Comparison of ENCODE assay signal across 12 cellular contexts in the genomic region with DNA sequence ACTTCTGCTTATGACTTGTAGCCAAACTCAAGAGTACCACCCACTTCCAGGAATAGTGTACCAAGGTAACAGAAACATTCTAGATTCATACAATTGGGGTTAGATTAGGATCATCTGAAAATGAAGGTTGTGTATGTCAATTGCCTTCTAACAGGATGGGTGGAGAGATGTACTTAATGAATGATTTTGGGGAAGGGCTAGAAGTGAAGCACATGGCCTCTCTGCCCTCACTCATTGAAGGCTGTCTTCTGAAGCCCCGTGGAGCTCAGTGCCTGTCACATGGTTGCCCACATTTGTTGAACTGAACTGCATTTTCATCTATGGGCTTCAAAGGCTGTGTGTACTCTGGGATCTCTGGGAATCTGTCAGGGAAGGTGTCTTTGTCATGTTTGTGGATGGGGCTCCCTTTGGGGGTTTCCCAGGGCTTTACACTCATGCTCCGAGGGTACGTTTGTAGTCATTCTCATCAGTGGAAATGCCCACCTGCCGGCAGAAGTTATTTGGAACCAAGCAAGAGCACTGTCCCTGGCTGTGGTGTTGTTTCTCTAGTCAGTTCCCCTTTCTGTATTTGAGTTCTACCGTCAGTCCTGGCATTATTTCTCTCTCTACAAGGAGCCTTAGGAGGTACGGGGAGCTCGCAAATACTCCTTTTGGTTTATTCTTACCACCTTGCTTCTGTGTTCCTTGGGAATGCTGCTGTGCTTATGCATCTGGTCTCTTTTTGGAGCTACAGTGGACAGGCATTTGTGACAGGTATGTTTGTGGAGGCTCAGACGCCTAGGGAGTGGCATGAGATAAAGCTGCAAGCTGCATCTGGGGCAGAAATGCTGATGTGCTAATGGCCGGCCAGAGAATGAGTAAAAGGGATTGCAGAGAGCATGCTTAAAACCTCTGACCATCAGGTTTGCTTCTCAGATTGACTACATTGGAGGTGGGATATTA. TPM values are rescaled to one million over a fixed set of nuclear protein-coding genes. Genes with fewer than 3 reads are reported as not detected.
DNase-seq lines count a peak whose midpoint lies in the region; ATAC-seq lines count a peak whose summit lies in the region.
"Had no signal": no experiment of that assay in that cellular context is flagged by ENCODE, and none has a peak within 500 bp of the region (broad histone marks: within the 10 kb centered on the region; RNA-seq: fewer than 3 reads in every experiment).

No MANE protein-coding gene starts in this region.

- no peak overlapping the region for H3K27ac Mint-ChIP-seq in activated T-cell treated with anti-CD3 and anti-CD28 coated beads, Interleukin-2, amount 50 U/mL, for 72 hours
- H3K27ac Mint-ChIP-seq in stimulated activated naive CD8-positive, alpha-beta T cell treated with anti-CD3 and anti-CD28 coated beads, Interleukin-15, amount 100 ng/mL, for 72 hours, result peak overlapping the region; percentile 20 to 42

- peaks cover 2 to 3% of the 10 kb centered on the region in 2 donors for H3K36me3 Mint-ChIP-seq in activated T-cell treated with anti-CD3 and anti-CD28 coated beads, Interleukin-2, amount 50 U/mL, for 72 hours (ENCODE audit: insufficient read depth in 2 of 2)

- H3K4me2 ChIP-seq in GM23248 (ENCODE audit: unreplicated experiment), result no peak overlapping the region
- H3K4me2 ChIP-seq: KMS-11 had no signal

- peak overlapping the region; percentile 12 to 49 for H3K4me3 Mint-ChIP-seq in activated T-cell treated with anti-CD3 and anti-CD28 coated beads, Interleukin-2, amount 50 U/mL, for 72 hours
- peak overlapping the region in 1 of 2 donors; percentile 5 for H3K4me3 Mint-ChIP-seq in stimulated activated naive CD8-positive, alpha-beta T cell treated with anti-CD3 and anti-CD28 coated beads, Interleukin-15, amount 100 ng/mL, for 72 hours

- in situ Hi-C loops in GM23248 (cut with MboI), result no loop called here

- peaks cover 43% of the 10 kb centered on the region for H3K4me1 Mint-ChIP-seq in activated T-cell treated with anti-CD3 and anti-CD28 coated beads, Interleukin-2, amount 50 U/mL, for 72 hours (ENCODE audit: low read depth)
- H3K4me1 Mint-ChIP-seq in stimulated activated naive CD8-positive, alpha-beta T cell treated with anti-CD3 and anti-CD28 coated beads, Interleukin-15, amount 100 ng/mL, for 72 hours, result peaks cover 33% of the 10 kb centered on the region

- H3K9me3 ChIP-seq in GM23248 (ENCODE audit: low read depth), result no peaks in the 10 kb centered on the region

- H3K9me3 Mint-ChIP-seq in activated T-cell treated with anti-CD3 and anti-CD28 coated beads, Interleukin-2, amount 50 U/mL, for 72 hours, result peaks cover 0 to 4% of the 10 kb centered on the region in 2 donors
- no peaks in the 10 kb centered on the region for H3K9me3 Mint-ChIP-seq in stimulated activated naive CD8-positive, alpha-beta T cell treated with anti-CD3 and anti-CD28 coated beads, Interleukin-15, amount 100 ng/mL, for 72 hours

- H4K20me1 ChIP-seq in GM23248 (ENCODE audit: insufficient read depth), result no peaks in the 10 kb centered on the region

- WGBS in GM23248 (ENCODE audit: low coverage in 1 of 2, low lambda C conversion rate in 2 of 2, missing lambda C conversion rate in 2 of 2), 2 experiments, result 27 to 28% methylated on average over 9 of the region's 9 CpGs

- peaks cover 48% of the 10 kb centered on the region for H3K27me3 Mint-ChIP-seq in activated T-cell treated with anti-CD3 and anti-CD28 coated beads, Interleukin-2, amount 50 U/mL, for 72 hours (ENCODE audit: low read depth)
- H3K27me3 Mint-ChIP-seq in stimulated activated naive CD8-positive, alpha-beta T cell treated with anti-CD3 and anti-CD28 coated beads, Interleukin-15, amount 100 ng/mL, for 72 hours, result peaks cover 58% of the 10 kb centered on the region

- no peak overlapping the region for H3K4me3 ChIP-seq in GM23248

- no peaks in the 10 kb centered on the region for H3K9me2 ChIP-seq in GM23248 (ENCODE audit: insufficient read depth)

- H3K27ac ChIP-seq in GM23248, result no peak overlapping the region
- H3K27ac ChIP-seq in caudate nucleus (ENCODE audit: low read depth, low read length), result no peak overlapping the region
- H3K27ac ChIP-seq: KMS-11 had no signal

- H3F3A ChIP-seq in GM23248 (ENCODE audit: insufficient read depth), result no peaks in the 10 kb centered on the region

- H3K9ac ChIP-seq in GM23248, result no peak overlapping the region
- H3K9ac ChIP-seq: KMS-11 had no signal

- DNase-seq in activated T-cell treated with anti-CD3 and anti-CD28 coated beads, Interleukin-2, amount 50 U/mL, for 72 hours, result no peak
- DNase-seq in activated T-cell treated with anti-CD3 and anti-CD28 coated beads for 4 hours (no peak), SKM-1 treated with dmso at 0.1 percent for 144 hours (lab: John Stamatoyannopoulos, UW; ENCODE audit: unreplicated experiment) (peak; percentile 59), left cardiac atrium (no peak), GM23248 (no peak), caudate nucleus (lab: John Stamatoyannopoulos, UW) (no peak)
- DNase-seq in stimulated activated naive CD8-positive, alpha-beta T cell treated with anti-CD3 and anti-CD28 coated beads, Interleukin-15, amount 100 ng/mL, for 72 hours, result no peak
- DNase-seq: H7, SHP77 treated with DMSO at 0.1 percent for 48 hours had no signal

- peak; percentile 25 to 54 for ATAC-seq in activated T-cell treated with anti-CD3 and anti-CD28 coated beads, Interleukin-2, amount 50 U/mL, for 72 hours (replicated peaks in 1 of 2)
- ATAC-seq in HG02870 (IDR thresholded peaks at IDR 0.05; ENCODE audit: unreplicated experiment) (peak; percentile 25), left cardiac atrium (no peak)
- peak; percentile 63 for ATAC-seq in stimulated activated naive CD8-positive, alpha-beta T cell treated with anti-CD3 and anti-CD28 coated beads, Interleukin-15, amount 100 ng/mL, for 72 hours

- intact Hi-C loops in left cardiac atrium (cut with DNase I), result no loop called here

- H2AFZ ChIP-seq in GM23248, result no peak overlapping the region

- no peaks in the 10 kb centered on the region for H3K79me2 ChIP-seq in GM23248 (ENCODE audit: insufficient read depth)

- no peaks in the 10 kb centered on the region for H3K36me3 ChIP-seq in GM23248 (ENCODE audit: low read depth)

- no peaks in the 10 kb centered on the region for H3K27me3 ChIP-seq in GM23248 (replicated peaks; ENCODE audit: insufficient read depth)

- H3K4me1 ChIP-seq in GM23248 (ENCODE audit: insufficient read depth), result no peaks in the 10 kb centered on the region

RNA-seq across cellular contexts. Expression of gene CD86, which starts 22.4 kb away (rescaled TPM):
- 1 to 10 TPM; 2.4 to 2.5 TPM for total RNA-seq in activated T-cell treated with anti-CD3 and anti-CD28 coated beads, Interleukin-2, amount 50 U/mL, for 72 hours
- total RNA-seq in left cardiac atrium, result 1 to 10 TPM; 3.1 to 8.7 TPM
- total RNA-seq in GM23248 (2014; rRNA removed; shearing (Covaris generic)), result not detected in 2 replicates
- not detected in 2 replicates for polyA plus RNA-seq in GM23248 (2016; fragmentation: Nextera tagmentation; extraction: Ambion mirVana)
- polyA plus RNA-seq: BJ had no signal

RNA-seq across cellular contexts. Expression of gene ILDR1, which starts 55.5 kb away (rescaled TPM):
- under 1 TPM; 0.28 to 0.31 TPM for total RNA-seq in activated T-cell treated with anti-CD3 and anti-CD28 coated beads, Interleukin-2, amount 50 U/mL, for 72 hours
- total RNA-seq in left cardiac atrium, result not detected
- not detected in 2 replicates for total RNA-seq in GM23248 (2014; rRNA removed; shearing (Covaris generic))
- polyA plus RNA-seq in GM23248 (2016; fragmentation: Nextera tagmentation; extraction: Ambion mirVana), result not detected in 2 replicates
- polyA plus RNA-seq: BJ had no signal

Comparison
In these comparisons a context has a peak if more than half of its experiments do, and no peak if none do; other contexts are left out.
1. ATAC-seq: peak in activated T-cell treated with anti-CD3 and anti-CD28 coated beads, Interleukin-2, amount 50 U/mL, for 72 hours (2 of 2), HG02870 (single experiment) and stimulated activated naive CD8-positive, alpha-beta T cell treated with anti-CD3 and anti-CD28 coated beads, Interleukin-15, amount 100 ng/mL, for 72 hours (single experiment); none in left cardiac atrium (0 of 2).